ENCODE assay signal across 8 cellular contexts in genomic region chr7:100705753-100706671, GRCh38. TPM values are rescaled to one million over a fixed set of nuclear protein-coding genes. Genes with fewer than 3 reads are reported as not detected.
A peak's percentile ranks its signal among the peaks of the same experiment; 100 is the strongest.
DNase-seq lines count a peak whose midpoint lies in the region; ATAC-seq and TF ChIP-seq lines count a peak whose summit lies in the region.

POP7 (plus strand) TSS chr7:100706121; CDS start chr7:100706831, 710 bp downstream.

- H3K36me3 ChIP-seq in SK-N-MC (ENCODE audit: insufficient read depth, low read length) (peaks cover 19% of the 10 kb centered on the region), gastroesophageal sphincter (peaks cover 0 to 23% of the 10 kb centered on the region in 2 donors)

- no peaks in the 10 kb centered on the region for H3K27me3 ChIP-seq in gastroesophageal sphincter

- peaks cover 0 to 30% (median 13%) of the 10 kb centered on the region in 3 donors for H3K4me1 ChIP-seq in gastroesophageal sphincter

- no peaks in the 10 kb centered on the region for H3K9me3 Mint-ChIP-seq in HFFc6
- H3K9me3 Mint-ChIP-seq in activated naive CD4-positive, alpha-beta T cell treated with anti-CD3 and anti-CD28 coated beads, Interleukin-2, amount 10 ng/mL, durations not matched to agents 7 days and 5 days: no peaks in the 10 kb centered on the region

- ATAC-seq in gastroesophageal sphincter: peak; percentile 98

- peak within 1 kb of the TSS; percentile 89 for H3K27ac Mint-ChIP-seq in HFFc6
- H3K27ac Mint-ChIP-seq in activated naive CD4-positive, alpha-beta T cell treated with anti-CD3 and anti-CD28 coated beads, Interleukin-2, amount 10 ng/mL, durations not matched to agents 7 days and 5 days: peak within 1 kb of the TSS; percentile 96

- peaks cover 4% of the 10 kb centered on the region for H3K27me3 Mint-ChIP-seq in HFFc6 (ENCODE audit: insufficient read depth)
- H3K27me3 Mint-ChIP-seq in activated naive CD4-positive, alpha-beta T cell treated with anti-CD3 and anti-CD28 coated beads, Interleukin-2, amount 10 ng/mL, durations not matched to agents 7 days and 5 days: peaks cover 15% of the 10 kb centered on the region

- CTCF ChIA-PET in activated naive CD4-positive, alpha-beta T cell treated with anti-CD3 and anti-CD28 coated beads, Interleukin-2, amount 10 ng/mL, durations not matched to agents 7 days and 5 days (lab: Charles Lee): interaction anchor here (0.9 to 3.6 kb wide), 25 partner anchors 10 to 224 kb away, joined by 3 to 64 read pairs (median 4); partner anchors contain the start of genes FBXO24, LRCH4, SLC12A9 and SRRT

- no peaks in the 10 kb centered on the region for H3K9me3 ChIP-seq in SK-N-MC (ENCODE audit: low read depth, low read length)
- no peaks in the 10 kb centered on the region for H3K9me3 ChIP-seq in gastroesophageal sphincter

- H3K4me3 ChIP-seq in NB4 (ENCODE audit: low read depth, low read length) (peak within 1 kb of the TSS; percentile 94), SK-N-MC (peak within 1 kb of the TSS; percentile 97), gastroesophageal sphincter (peak within 1 kb of the TSS; percentile 56 to 90)

- DNase-seq in GM04503 (ENCODE audit: low read depth) (peak; percentile 72), HFFc6 (peak; percentile 96), NB4 (ENCODE audit: low read depth) (peak; percentile 100), SK-N-MC (ENCODE audit: low read depth, low spot score) (peak; percentile 78), non-pigmented ciliary epithelial cell (ENCODE audit: low read depth) (peak; percentile 89), superior temporal gyrus (ENCODE audit: extremely low spot score) (peak; percentile 97)
- DNase-seq in activated naive CD4-positive, alpha-beta T cell treated with anti-CD3 and anti-CD28 coated beads, Interleukin-2, amount 10 ng/mL, durations not matched to agents 7 days and 5 days: peak; percentile 99

- peaks cover 9% of the 10 kb centered on the region for H3K4me1 Mint-ChIP-seq in HFFc6 (ENCODE audit: low read depth)
- H3K4me1 Mint-ChIP-seq in activated naive CD4-positive, alpha-beta T cell treated with anti-CD3 and anti-CD28 coated beads, Interleukin-2, amount 10 ng/mL, durations not matched to agents 7 days and 5 days: peaks cover 14% of the 10 kb centered on the region

- WGBS in gastroesophageal sphincter (ENCODE audit: low coverage in 1 of 2), 2 donors: 0% methylated on average over 18 to 25 of the region's 86 CpGs

- no peak for TF ChIP-seq CTCF in HFFc6 (IDR thresholded peaks at IDR 0.05)
- TF ChIP-seq CTCF in NB4 (IDR thresholded peaks at IDR 0.05; ENCODE audit: low read depth, low read length): no peak
- TF ChIP-seq CTCF in gastroesophageal sphincter (IDR thresholded peaks at IDR 0.05): no peak

- peaks cover 6% of the 10 kb centered on the region; the same call in 1 of the 2 replicates for H3K36me3 Mint-ChIP-seq in HFFc6 (ENCODE audit: low read depth)
- peaks cover 12% of the 10 kb centered on the region for H3K36me3 Mint-ChIP-seq in activated naive CD4-positive, alpha-beta T cell treated with anti-CD3 and anti-CD28 coated beads, Interleukin-2, amount 10 ng/mL, durations not matched to agents 7 days and 5 days

- peak within 1 kb of the TSS; percentile 98 for H3K4me3 Mint-ChIP-seq in HFFc6
- H3K4me3 Mint-ChIP-seq in activated naive CD4-positive, alpha-beta T cell treated with anti-CD3 and anti-CD28 coated beads, Interleukin-2, amount 10 ng/mL, durations not matched to agents 7 days and 5 days: peak within 1 kb of the TSS; percentile 98

- no peak for TF ChIP-seq EP300 in gastroesophageal sphincter (IDR thresholded peaks at IDR 0.05)

- TF ChIP-seq POLR2A in NB4 (IDR thresholded peaks at IDR 0.05; ENCODE audit: extremely low read depth, insufficient read length) (peak; percentile 99), gastroesophageal sphincter (IDR thresholded peaks at IDR 0.05) (peak; percentile 42 to 60)

- H3K9ac ChIP-seq in SK-N-MC (ENCODE audit: insufficient read length): peak within 1 kb of the TSS; percentile 98

- H3K27ac ChIP-seq in SK-N-MC (peak within 1 kb of the TSS; percentile 84), gastroesophageal sphincter (peak within 1 kb of the TSS; percentile 90 to 98 (median 92))

RNA-seq across cellular contexts. Expression of gene POP7, which starts in this region (rescaled TPM):
- 10 to 100 TPM; 30.2 to 42.2 (median 34.4) TPM for total RNA-seq in HFFc6 (2021; fragmentation: NEBNext Ultra II Directional; extraction: Animal tissue kit (Norgen Biotek cat#: 25700))
- total RNA-seq in gastroesophageal sphincter: 10 to 100 TPM; 31.4 to 40.6 (median 33.2) TPM

Comparison
In these comparisons a context has a peak if more than half of its experiments do, and no peak if none do; other contexts are left out.
1. Peak in every context shown above with its lines: DNase-seq, ATAC-seq, H3K4me3 ChIP-seq and H3K27ac ChIP-seq.